In genomic region chr1:110049801-110050601, GRCh38 we compare ENCODE assay signal across 1 cellular context.
TF ChIP-seq lines count a peak whose summit lies in the region.

No MANE protein-coding gene starts in this region.

TF ChIP-seq in K562, 482 proteins besides CTCF, POLR2A, EP300 and RAD21:
- TF ChIP-seq NFIX (CRISPR knock-in tag; IDR thresholded peaks at IDR 0.05; ENCODE audit: low read depth) (peak; percentile 51; the same call in 1 of the 2 replicates), NFIC (IDR thresholded peaks at IDR 0.05) (peak; percentile 92), ZNF134 (CRISPR knock-in tag; conservative IDR thresholded peaks at IDR 0.05) (no peak), POLR2G (IDR thresholded peaks at IDR 0.05; ENCODE audit: low read depth, low read length) (0 out of 2 replicates have a peak, but pooled peaks have one; percentile 35)
